ENCODE assay signal across 1 cellular context in the genomic region with DNA sequence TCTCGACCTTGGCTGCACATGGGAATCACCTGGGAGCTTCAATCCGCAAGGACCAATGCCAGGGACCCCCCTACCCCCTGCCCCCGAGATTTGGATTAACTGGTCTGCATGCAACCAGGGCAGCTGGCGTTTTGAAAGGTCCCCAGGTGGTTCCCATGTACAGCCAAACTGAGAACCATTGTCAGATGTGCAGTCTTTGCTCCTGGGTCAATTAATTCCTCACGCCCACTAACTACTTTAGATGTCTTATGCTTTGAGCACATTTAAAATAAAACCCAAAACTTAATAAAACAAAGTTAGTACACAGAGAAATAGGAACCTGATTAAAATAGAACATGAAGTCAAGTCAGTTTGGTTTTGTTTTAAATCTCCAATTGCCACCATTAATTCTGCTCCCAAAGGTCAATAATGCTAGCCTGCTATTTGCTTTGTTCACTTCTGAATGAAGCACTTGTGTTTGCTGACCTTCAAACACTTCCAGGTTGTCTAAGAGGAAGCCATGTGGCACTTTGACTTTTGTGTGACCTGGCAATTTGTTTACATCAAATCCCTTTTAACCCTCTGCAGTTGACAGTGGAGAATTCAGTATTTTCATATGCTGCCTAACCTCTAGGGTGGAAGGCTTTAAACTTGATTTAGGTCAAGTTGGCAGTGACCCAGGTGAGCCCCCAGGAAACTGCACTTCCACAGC.
TF ChIP-seq lines count a peak whose summit lies in the region.

No MANE protein-coding gene starts in this region.

TF ChIP-seq in HepG2, 621 proteins besides CTCF, POLR2A, EP300 and RAD21 (continues in another document):
- TF ChIP-seq, protein P1, sequence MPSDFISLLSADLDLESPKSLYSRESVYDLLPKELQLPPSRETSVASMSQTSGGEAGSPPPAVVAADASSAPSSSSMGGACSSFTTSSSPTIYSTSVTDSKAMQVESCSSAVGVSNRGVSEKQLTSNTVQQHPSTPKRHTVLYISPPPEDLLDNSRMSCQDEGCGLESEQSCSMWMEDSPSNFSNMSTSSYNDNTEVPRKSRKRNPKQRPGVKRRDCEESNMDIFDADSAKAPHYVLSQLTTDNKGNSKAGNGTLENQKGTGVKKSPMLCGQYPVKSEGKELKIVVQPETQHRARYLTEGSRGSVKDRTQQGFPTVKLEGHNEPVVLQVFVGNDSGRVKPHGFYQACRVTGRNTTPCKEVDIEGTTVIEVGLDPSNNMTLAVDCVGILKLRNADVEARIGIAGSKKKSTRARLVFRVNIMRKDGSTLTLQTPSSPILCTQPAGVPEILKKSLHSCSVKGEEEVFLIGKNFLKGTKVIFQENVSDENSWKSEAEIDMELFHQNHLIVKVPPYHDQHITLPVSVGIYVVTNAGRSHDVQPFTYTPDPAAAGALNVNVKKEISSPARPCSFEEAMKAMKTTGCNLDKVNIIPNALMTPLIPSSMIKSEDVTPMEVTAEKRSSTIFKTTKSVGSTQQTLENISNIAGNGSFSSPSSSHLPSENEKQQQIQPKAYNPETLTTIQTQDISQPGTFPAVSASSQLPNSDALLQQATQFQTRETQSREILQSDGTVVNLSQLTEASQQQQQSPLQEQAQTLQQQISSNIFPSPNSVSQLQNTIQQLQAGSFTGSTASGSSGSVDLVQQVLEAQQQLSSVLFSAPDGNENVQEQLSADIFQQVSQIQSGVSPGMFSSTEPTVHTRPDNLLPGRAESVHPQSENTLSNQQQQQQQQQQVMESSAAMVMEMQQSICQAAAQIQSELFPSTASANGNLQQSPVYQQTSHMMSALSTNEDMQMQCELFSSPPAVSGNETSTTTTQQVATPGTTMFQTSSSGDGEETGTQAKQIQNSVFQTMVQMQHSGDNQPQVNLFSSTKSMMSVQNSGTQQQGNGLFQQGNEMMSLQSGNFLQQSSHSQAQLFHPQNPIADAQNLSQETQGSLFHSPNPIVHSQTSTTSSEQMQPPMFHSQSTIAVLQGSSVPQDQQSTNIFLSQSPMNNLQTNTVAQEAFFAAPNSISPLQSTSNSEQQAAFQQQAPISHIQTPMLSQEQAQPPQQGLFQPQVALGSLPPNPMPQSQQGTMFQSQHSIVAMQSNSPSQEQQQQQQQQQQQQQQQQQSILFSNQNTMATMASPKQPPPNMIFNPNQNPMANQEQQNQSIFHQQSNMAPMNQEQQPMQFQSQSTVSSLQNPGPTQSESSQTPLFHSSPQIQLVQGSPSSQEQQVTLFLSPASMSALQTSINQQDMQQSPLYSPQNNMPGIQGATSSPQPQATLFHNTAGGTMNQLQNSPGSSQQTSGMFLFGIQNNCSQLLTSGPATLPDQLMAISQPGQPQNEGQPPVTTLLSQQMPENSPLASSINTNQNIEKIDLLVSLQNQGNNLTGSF (CRISPR knock-in tag; IDR thresholded peaks at IDR 0.05), result no peak
- no peak for TF ChIP-seq ZNF276 (CRISPR knock-in tag; IDR thresholded peaks at IDR 0.05; ENCODE audit: low read depth)
- TF ChIP-seq CREM (IDR thresholded peaks at IDR 0.05), result peak; percentile 28; the same call in 1 of the 2 replicates
- TF ChIP-seq CREM (CRISPR knock-in tag; IDR thresholded peaks at IDR 0.05), result no peak
- peak; percentile 58; the same call in 1 of the 2 replicates for TF ChIP-seq MIXL1 (CRISPR knock-in tag; IDR thresholded peaks at IDR 0.05)
- TF ChIP-seq HDAC1 (CRISPR knock-in tag; IDR thresholded peaks at IDR 0.05), result peak; percentile 35; the same call in 1 of the 2 replicates
- TF ChIP-seq NFIC (IDR thresholded peaks at IDR 0.05; ENCODE audit: low read length), result peak; percentile 60; the same call in 1 of the 2 replicates
- TF ChIP-seq RFX3 (CRISPR knock-in tag; IDR thresholded peaks at IDR 0.05), result no peak
- TF ChIP-seq TBX2 (CRISPR knock-in tag; IDR thresholded peaks at IDR 0.05; ENCODE audit: borderline replicate concordance), result peak; percentile 40; the same call in 1 of the 2 replicates
- no peak for TF ChIP-seq ATRX (CRISPR knock-in tag; IDR thresholded peaks at IDR 0.05; ENCODE audit: borderline replicate concordance)
- no peak for TF ChIP-seq FOXP1 (IDR thresholded peaks at IDR 0.05)
- TF ChIP-seq FOXP1 (CRISPR knock-in tag; IDR thresholded peaks at IDR 0.05), result peak; percentile 65
- TF ChIP-seq MEIS2 (CRISPR knock-in tag; IDR thresholded peaks at IDR 0.05), result no peak
- peak; percentile 43 to 72; a peak in 3 of 4 replicates for TF ChIP-seq NR2F1 (CRISPR knock-in tag; IDR thresholded peaks at IDR 0.05)
- peak; percentile 70 for TF ChIP-seq MED1 (CRISPR knock-in tag; IDR thresholded peaks at IDR 0.05)
- no peak for TF ChIP-seq FOXA1 (IDR thresholded peaks at IDR 0.05)
- TF ChIP-seq FOXA1 (CRISPR knock-in tag; IDR thresholded peaks at IDR 0.05), result peak; percentile 74
- 0 out of 2 replicates have a peak, but pooled peaks have one; percentile 27 for TF ChIP-seq FOXK1 (CRISPR knock-in tag; IDR thresholded peaks at IDR 0.05; ENCODE audit: borderline replicate concordance, low read depth)
- TF ChIP-seq RXRA (CRISPR knock-in tag; IDR thresholded peaks at IDR 0.05), result peak; percentile 58; the same call in 1 of the 2 replicates
- TF ChIP-seq, protein P2, sequence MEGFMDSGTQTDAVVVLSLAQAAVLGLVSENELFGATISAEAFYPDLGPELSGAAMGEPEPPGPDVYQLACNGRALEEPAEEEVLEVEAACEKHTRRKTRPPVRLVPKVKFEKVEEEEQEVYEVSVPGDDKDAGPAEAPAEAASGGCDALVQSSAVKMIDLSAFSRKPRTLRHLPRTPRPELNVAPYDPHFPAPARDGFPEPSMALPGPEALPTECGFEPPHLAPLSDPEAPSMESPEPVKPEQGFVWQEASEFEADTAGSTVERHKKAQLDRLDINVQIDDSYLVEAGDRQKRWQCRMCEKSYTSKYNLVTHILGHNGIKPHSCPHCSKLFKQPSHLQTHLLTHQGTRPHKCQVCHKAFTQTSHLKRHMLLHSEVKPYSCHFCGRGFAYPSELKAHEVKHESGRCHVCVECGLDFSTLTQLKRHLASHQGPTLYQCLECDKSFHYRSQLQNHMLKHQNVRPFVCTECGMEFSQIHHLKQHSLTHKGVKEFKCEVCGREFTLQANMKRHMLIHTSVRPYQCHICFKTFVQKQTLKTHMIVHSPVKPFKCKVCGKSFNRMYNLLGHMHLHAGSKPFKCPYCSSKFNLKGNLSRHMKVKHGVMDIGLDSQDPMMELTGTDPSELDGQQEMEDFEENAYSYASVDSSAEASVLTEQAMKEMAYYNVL (CRISPR knock-in tag; IDR thresholded peaks at IDR 0.05; ENCODE audit: borderline replicate concordance), result peak; percentile 25; the same call in 1 of the 2 replicates
- TF ChIP-seq FOXO1 (CRISPR knock-in tag; IDR thresholded peaks at IDR 0.05), result peak; percentile 74
- TF ChIP-seq, protein P3, sequence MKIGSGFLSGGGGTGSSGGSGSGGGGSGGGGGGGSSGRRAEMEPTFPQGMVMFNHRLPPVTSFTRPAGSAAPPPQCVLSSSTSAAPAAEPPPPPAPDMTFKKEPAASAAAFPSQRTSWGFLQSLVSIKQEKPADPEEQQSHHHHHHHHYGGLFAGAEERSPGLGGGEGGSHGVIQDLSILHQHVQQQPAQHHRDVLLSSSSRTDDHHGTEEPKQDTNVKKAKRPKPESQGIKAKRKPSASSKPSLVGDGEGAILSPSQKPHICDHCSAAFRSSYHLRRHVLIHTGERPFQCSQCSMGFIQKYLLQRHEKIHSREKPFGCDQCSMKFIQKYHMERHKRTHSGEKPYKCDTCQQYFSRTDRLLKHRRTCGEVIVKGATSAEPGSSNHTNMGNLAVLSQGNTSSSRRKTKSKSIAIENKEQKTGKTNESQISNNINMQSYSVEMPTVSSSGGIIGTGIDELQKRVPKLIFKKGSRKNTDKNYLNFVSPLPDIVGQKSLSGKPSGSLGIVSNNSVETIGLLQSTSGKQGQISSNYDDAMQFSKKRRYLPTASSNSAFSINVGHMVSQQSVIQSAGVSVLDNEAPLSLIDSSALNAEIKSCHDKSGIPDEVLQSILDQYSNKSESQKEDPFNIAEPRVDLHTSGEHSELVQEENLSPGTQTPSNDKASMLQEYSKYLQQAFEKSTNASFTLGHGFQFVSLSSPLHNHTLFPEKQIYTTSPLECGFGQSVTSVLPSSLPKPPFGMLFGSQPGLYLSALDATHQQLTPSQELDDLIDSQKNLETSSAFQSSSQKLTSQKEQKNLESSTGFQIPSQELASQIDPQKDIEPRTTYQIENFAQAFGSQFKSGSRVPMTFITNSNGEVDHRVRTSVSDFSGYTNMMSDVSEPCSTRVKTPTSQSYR (CRISPR knock-in tag; IDR thresholded peaks at IDR 0.05; ENCODE audit: borderline replicate concordance), result no peak
- TF ChIP-seq RARA (CRISPR knock-in tag; IDR thresholded peaks at IDR 0.05), result peak; percentile 97
- TF ChIP-seq MAX (IDR thresholded peaks at IDR 0.05), result peak; percentile 74
- peak; percentile 85; the same call in 1 of the 2 replicates for TF ChIP-seq RXRB (CRISPR knock-in tag; IDR thresholded peaks at IDR 0.05; ENCODE audit: borderline replicate concordance)
- TF ChIP-seq FOXA3 (CRISPR knock-in tag; IDR thresholded peaks at IDR 0.05), result peak; percentile 75
- peak; percentile 69; the same call in 1 of the 2 replicates for TF ChIP-seq AHDC1 (CRISPR knock-in tag; IDR thresholded peaks at IDR 0.05; ENCODE audit: borderline replicate concordance)
- no peak for TF ChIP-seq KAT8 (CRISPR knock-in tag; IDR thresholded peaks at IDR 0.05)
- TF ChIP-seq, protein P4, sequence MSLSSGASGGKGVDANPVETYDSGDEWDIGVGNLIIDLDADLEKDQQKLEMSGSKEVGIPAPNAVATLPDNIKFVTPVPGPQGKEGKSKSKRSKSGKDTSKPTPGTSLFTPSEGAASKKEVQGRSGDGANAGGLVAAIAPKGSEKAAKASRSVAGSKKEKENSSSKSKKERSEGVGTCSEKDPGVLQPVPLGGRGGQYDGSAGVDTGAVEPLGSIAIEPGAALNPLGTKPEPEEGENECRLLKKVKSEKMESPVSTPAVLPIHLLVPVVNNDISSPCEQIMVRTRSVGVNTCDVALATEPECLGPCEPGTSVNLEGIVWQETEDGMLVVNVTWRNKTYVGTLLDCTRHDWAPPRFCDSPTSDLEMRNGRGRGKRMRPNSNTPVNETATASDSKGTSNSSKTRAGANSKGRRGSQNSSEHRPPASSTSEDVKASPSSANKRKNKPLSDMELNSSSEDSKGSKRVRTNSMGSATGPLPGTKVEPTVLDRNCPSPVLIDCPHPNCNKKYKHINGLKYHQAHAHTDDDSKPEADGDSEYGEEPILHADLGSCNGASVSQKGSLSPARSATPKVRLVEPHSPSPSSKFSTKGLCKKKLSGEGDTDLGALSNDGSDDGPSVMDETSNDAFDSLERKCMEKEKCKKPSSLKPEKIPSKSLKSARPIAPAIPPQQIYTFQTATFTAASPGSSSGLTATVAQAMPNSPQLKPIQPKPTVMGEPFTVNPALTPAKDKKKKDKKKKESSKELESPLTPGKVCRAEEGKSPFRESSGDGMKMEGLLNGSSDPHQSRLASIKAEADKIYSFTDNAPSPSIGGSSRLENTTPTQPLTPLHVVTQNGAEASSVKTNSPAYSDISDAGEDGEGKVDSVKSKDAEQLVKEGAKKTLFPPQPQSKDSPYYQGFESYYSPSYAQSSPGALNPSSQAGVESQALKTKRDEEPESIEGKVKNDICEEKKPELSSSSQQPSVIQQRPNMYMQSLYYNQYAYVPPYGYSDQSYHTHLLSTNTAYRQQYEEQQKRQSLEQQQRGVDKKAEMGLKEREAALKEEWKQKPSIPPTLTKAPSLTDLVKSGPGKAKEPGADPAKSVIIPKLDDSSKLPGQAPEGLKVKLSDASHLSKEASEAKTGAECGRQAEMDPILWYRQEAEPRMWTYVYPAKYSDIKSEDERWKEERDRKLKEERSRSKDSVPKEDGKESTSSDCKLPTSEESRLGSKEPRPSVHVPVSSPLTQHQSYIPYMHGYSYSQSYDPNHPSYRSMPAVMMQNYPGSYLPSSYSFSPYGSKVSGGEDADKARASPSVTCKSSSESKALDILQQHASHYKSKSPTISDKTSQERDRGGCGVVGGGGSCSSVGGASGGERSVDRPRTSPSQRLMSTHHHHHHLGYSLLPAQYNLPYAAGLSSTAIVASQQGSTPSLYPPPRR (CRISPR knock-in tag; IDR thresholded peaks at IDR 0.05; ENCODE audit: borderline replicate concordance), result peak; percentile 47; the same call in 1 of the 2 replicates
- 0 out of 2 replicates have a peak, but pooled peaks have one; percentile 17 for TF ChIP-seq PITX1 (CRISPR knock-in tag; IDR thresholded peaks at IDR 0.05)
